Comparison of ENCODE assay signal across 22 cellular contexts in the genomic region with DNA sequence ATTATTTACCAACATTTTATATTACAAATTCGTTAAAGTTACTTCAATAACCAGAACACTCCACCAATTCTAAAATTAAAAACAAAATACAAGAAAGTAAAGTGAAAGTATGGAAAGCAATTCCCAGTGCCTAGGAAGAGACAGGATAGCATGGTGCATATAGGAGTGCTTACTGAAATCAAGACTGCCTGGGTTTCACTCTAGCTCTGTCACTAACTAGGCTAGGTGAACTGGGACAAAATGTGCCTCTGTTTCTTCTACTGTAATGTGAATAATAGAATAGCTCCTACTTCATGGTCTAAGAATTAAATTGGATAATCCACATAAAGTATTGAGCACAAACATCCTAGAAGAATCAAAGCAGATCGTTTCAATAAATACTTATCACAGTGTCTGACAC. TPM values are rescaled to one million over a fixed set of nuclear protein-coding genes. Genes with fewer than 3 reads are reported as not detected.
DNase-seq lines count a peak whose midpoint lies in the region; ATAC-seq, FAIRE-seq and TF ChIP-seq lines count a peak whose summit lies in the region.
"Had no signal": no experiment of that assay in that cellular context is flagged by ENCODE, and none has a peak within 500 bp of the region (broad histone marks: within the 10 kb centered on the region; RNA-seq: fewer than 3 reads in every experiment).

No MANE protein-coding gene starts in this region.

- H3K4me1 Mint-ChIP-seq in CD4-positive, alpha-beta T cell (ENCODE audit: low read depth), result peaks cover 95% of the 10 kb centered on the region
- H3K4me1 Mint-ChIP-seq in CD8-positive, alpha-beta memory T cell, result peaks cover 80 to 97% (median 95%) of the 10 kb centered on the region in 3 donors
- peaks cover 88% of the 10 kb centered on the region for H3K4me1 Mint-ChIP-seq in activated T-helper 1 cell treated with anti-CD3 and anti-CD28 coated beads, Interleukin-12 subunit alpha, Interleukin-12 subunit beta, Interleukin-2, Interleukin-4 antibody, amounts not matched to agents 30 ng/mL and 10 ng/mL and 1 ng/mL, durations not matched to agents 14 hours and 24 hours and 36 hours (ENCODE audit: low read depth)
- peaks cover 42 to 82% (median 47%) of the 10 kb centered on the region in 3 donors for H3K4me1 Mint-ChIP-seq in naive B cell

- no peaks in the 10 kb centered on the region for H3K9me3 Mint-ChIP-seq in CD4-positive, alpha-beta T cell
- no peaks in the 10 kb centered on the region for H3K9me3 Mint-ChIP-seq in CD8-positive, alpha-beta memory T cell
- no peaks in the 10 kb centered on the region for H3K9me3 Mint-ChIP-seq in activated T-helper 1 cell treated with anti-CD3 and anti-CD28 coated beads, Interleukin-12 subunit alpha, Interleukin-12 subunit beta, Interleukin-2, Interleukin-4 antibody, amounts not matched to agents 30 ng/mL and 10 ng/mL and 1 ng/mL, durations not matched to agents 14 hours and 24 hours and 36 hours
- peaks cover 0 to 7% (median 2%) of the 10 kb centered on the region in 7 donors for H3K9me3 Mint-ChIP-seq in naive B cell

- peaks cover 89% of the 10 kb centered on the region for H3K4me1 ChIP-seq in CD8-positive, alpha-beta memory T cell (ENCODE audit: insufficient read depth, low read length)
- H3K4me1 ChIP-seq: upper lobe of left lung had no signal

- H3K27me3 ChIP-seq in CD4-positive, alpha-beta T cell (ENCODE audit: control insufficient read depth, insufficient read depth, low read length), result no peaks in the 10 kb centered on the region
- H3K27me3 ChIP-seq in CD8-positive, alpha-beta memory T cell (ENCODE audit: insufficient read depth, low read length, poor library complexity, severe bottlenecking), result no peaks in the 10 kb centered on the region
- H3K27me3 ChIP-seq: adrenal gland, Peyer's patch, stomach, upper lobe of left lung had no signal

- H3K36me3 ChIP-seq in CD8-positive, alpha-beta memory T cell (ENCODE audit: insufficient read depth, low read length), result peaks cover 45% of the 10 kb centered on the region
- H3K36me3 ChIP-seq: adrenal gland had no signal

- peak overlapping the region; percentile 85 for H3K27ac Mint-ChIP-seq in CD4-positive, alpha-beta T cell
- H3K27ac Mint-ChIP-seq in CD8-positive, alpha-beta memory T cell, result peak overlapping the region; percentile 18 to 99 (median 70)
- H3K27ac Mint-ChIP-seq in activated T-helper 1 cell treated with anti-CD3 and anti-CD28 coated beads, Interleukin-12 subunit alpha, Interleukin-12 subunit beta, Interleukin-2, Interleukin-4 antibody, amounts not matched to agents 30 ng/mL and 10 ng/mL and 1 ng/mL, durations not matched to agents 14 hours and 24 hours and 36 hours, result peak overlapping the region; percentile 77
- peak overlapping the region in 5 of 6 donors; percentile 80 to 96 (median 92) for H3K27ac Mint-ChIP-seq in naive B cell

- CTCF ChIA-PET in CD4-positive, alpha-beta T cell (lab: Charles Lee), result interaction anchor here (1.1 kb wide), 1 partner anchor 10 kb away, joined by 4 read pairs; no protein-coding TSS in a partner anchor
- CTCF ChIA-PET in CD8-positive, alpha-beta memory T cell (lab: Charles Lee), result interaction anchor here (0.7 to 1.7 kb wide), 3 partner anchors 9 to 71 kb away, joined by 3 to 9 read pairs (median 3); no protein-coding TSS in a partner anchor

- no peaks in the 10 kb centered on the region for H3K27me3 Mint-ChIP-seq in CD4-positive, alpha-beta T cell
- no peaks in the 10 kb centered on the region for H3K27me3 Mint-ChIP-seq in CD8-positive, alpha-beta memory T cell
- no peaks in the 10 kb centered on the region for H3K27me3 Mint-ChIP-seq in activated T-helper 1 cell treated with anti-CD3 and anti-CD28 coated beads, Interleukin-12 subunit alpha, Interleukin-12 subunit beta, Interleukin-2, Interleukin-4 antibody, amounts not matched to agents 30 ng/mL and 10 ng/mL and 1 ng/mL, durations not matched to agents 14 hours and 24 hours and 36 hours (ENCODE audit: insufficient read depth)
- no peaks in the 10 kb centered on the region for H3K27me3 Mint-ChIP-seq in naive B cell

- POLR2A ChIA-PET in CD4-positive, alpha-beta T cell (lab: Charles Lee), result interaction anchor here (1.1 to 7.2 kb wide), 5 partner anchors 11 to 28 kb away, joined by 3 to 66 read pairs (median 14); partner anchors contain the start of gene STK17B
- POLR2A ChIA-PET in CD8-positive, alpha-beta memory T cell (lab: Charles Lee), result interaction anchor here (0.6 kb wide), 1 partner anchor 12 kb away, joined by 4 read pairs; no protein-coding TSS in a partner anchor

- H3K4me3 ChIP-seq in CD8-positive, alpha-beta memory T cell (ENCODE audit: low read length), result no peak overlapping the region
- H3K4me3 ChIP-seq: adrenal gland, coronary artery, Peyer's patch, skin epidermis, stomach, upper lobe of left lung had no signal

- H3K27ac ChIP-seq in CD4-positive, alpha-beta T cell (ENCODE audit: low read depth, low read length), result no peak overlapping the region
- no peak overlapping the region for H3K27ac ChIP-seq in CD8-positive, alpha-beta memory T cell (ENCODE audit: low read depth, low read length)
- H3K27ac ChIP-seq: adrenal gland, coronary artery, Peyer's patch, skin epidermis, stomach, upper lobe of left lung had no signal

- DNase-seq in CD4-positive, alpha-beta T cell, result no peak
- peak in 1 of 5 donors; percentile 15 for DNase-seq in CD8-positive, alpha-beta memory T cell
- DNase-seq in activated T-helper 1 cell treated with anti-CD3 and anti-CD28 coated beads, Interleukin-12 subunit alpha, Interleukin-12 subunit beta, Interleukin-2, Interleukin-4 antibody, amounts not matched to agents 30 ng/mL and 10 ng/mL and 1 ng/mL, durations not matched to agents 14 hours and 24 hours and 36 hours (ENCODE audit: low spot score), result no peak
- DNase-seq in naive B cell, result no peak
- DNase-seq in HTR-8/SVneo (ENCODE audit: insufficient read length, low spot score), result no peak
- DNase-seq: adrenal gland; head of caudate nucleus; Kasumi-1; NCI-H1048; NCI-H2029; NK-92 treated with Interleukin-12 subunit alpha and Interleukin-12 subunit beta, amount 100 ng/mL, for 24 hours; Peyer's patch; stimulated activated CD4-positive, alpha-beta T cell treated with anti-CD3 and anti-CD28 coated beads, Interleukin-2, amount 100 ng/mL, for 24 hours; stomach; T1000; upper lobe of left lung had no signal

- H3K36me3 Mint-ChIP-seq in CD4-positive, alpha-beta T cell (ENCODE audit: low read depth), result peaks cover 100% of the 10 kb centered on the region
- peaks cover 15 to 80% (median 33%) of the 10 kb centered on the region in 3 donors for H3K36me3 Mint-ChIP-seq in CD8-positive, alpha-beta memory T cell
- H3K36me3 Mint-ChIP-seq in activated T-helper 1 cell treated with anti-CD3 and anti-CD28 coated beads, Interleukin-12 subunit alpha, Interleukin-12 subunit beta, Interleukin-2, Interleukin-4 antibody, amounts not matched to agents 30 ng/mL and 10 ng/mL and 1 ng/mL, durations not matched to agents 14 hours and 24 hours and 36 hours (ENCODE audit: low read depth), result peaks cover 65% of the 10 kb centered on the region
- peaks cover 31 to 36% of the 10 kb centered on the region in 2 donors for H3K36me3 Mint-ChIP-seq in naive B cell

- intact Hi-C loops in CD4-positive, alpha-beta T cell (cut with DNase I, micrococcal nuclease), result no loop called here
- intact Hi-C loops in activated T-helper 1 cell treated with anti-CD3 and anti-CD28 coated beads, Interleukin-12 subunit alpha, Interleukin-12 subunit beta, Interleukin-2, Interleukin-4 antibody, amounts not matched to agents 30 ng/mL and 10 ng/mL and 1 ng/mL, durations not matched to agents 14 hours and 24 hours and 36 hours (cut with micrococcal nuclease), result loop anchor here (1.0 to 10.0 kb wide), 2 partner anchors 11 to 836 kb away; no protein-coding TSS in a partner anchor

- no peak for ATAC-seq in CD4-positive, alpha-beta T cell (ENCODE audit: poor library complexity)
- no peak for ATAC-seq in naive B cell (ENCODE audit: low read depth in 2 of 2)
- no peak for ATAC-seq in GM18907 (IDR thresholded peaks at IDR 0.05; ENCODE audit: unreplicated experiment)
- ATAC-seq in GM21786 (IDR thresholded peaks at IDR 0.05; ENCODE audit: unreplicated experiment), result no peak
- ATAC-seq: activated CD4-positive, CD25-positive, alpha-beta regulatory T cell treated with anti-CD3 and anti-CD28 coated beads, Interleukin-2, amount 50 U/mL, for 24 hours; HCT116 had no signal

- no peak for FAIRE-seq in HTR-8/SVneo (lab: Jason Lieb, UNC)

- H3K9me3 ChIP-seq in CD4-positive, alpha-beta T cell (ENCODE audit: control insufficient read depth, low read length), result no peaks in the 10 kb centered on the region
- no peaks in the 10 kb centered on the region for H3K9me3 ChIP-seq in CD8-positive, alpha-beta memory T cell (ENCODE audit: low read length)
- H3K9me3 ChIP-seq: adrenal gland, Peyer's patch, stomach, upper lobe of left lung had no signal

- TF ChIP-seq CTCF in CD4-positive, alpha-beta T cell (IDR thresholded peaks at IDR 0.05), result no peak

- H3K4me3 Mint-ChIP-seq in CD4-positive, alpha-beta T cell, result peak overlapping the region; percentile 40
- H3K4me3 Mint-ChIP-seq in CD8-positive, alpha-beta memory T cell, result peak overlapping the region in 6 of 7 donors; percentile 1 to 68 (median 46)
- peak overlapping the region; percentile 1 for H3K4me3 Mint-ChIP-seq in activated T-helper 1 cell treated with anti-CD3 and anti-CD28 coated beads, Interleukin-12 subunit alpha, Interleukin-12 subunit beta, Interleukin-2, Interleukin-4 antibody, amounts not matched to agents 30 ng/mL and 10 ng/mL and 1 ng/mL, durations not matched to agents 14 hours and 24 hours and 36 hours
- peak overlapping the region in 4 of 8 donors; percentile 15 to 55 (median 22) for H3K4me3 Mint-ChIP-seq in naive B cell

RNA-seq across cellular contexts. Expression of gene STK17B, which starts 22.6 kb away (rescaled TPM):
- 100 to 1,000 TPM; 645 to 648 TPM for total RNA-seq in CD4-positive, alpha-beta T cell
- 100 to 1,000 TPM; 121 to 130 TPM for total RNA-seq in CD8-positive, alpha-beta memory T cell
- polyA plus RNA-seq in CD8-positive, alpha-beta memory T cell, result 54.6 TPM
- 148 and 164 TPM in 2 replicates for total RNA-seq in activated T-helper 1 cell treated with anti-CD3 and anti-CD28 coated beads, Interleukin-12 subunit alpha, Interleukin-12 subunit beta, Interleukin-2, Interleukin-4 antibody, amounts not matched to agents 30 ng/mL and 10 ng/mL and 1 ng/mL, durations not matched to agents 14 hours and 24 hours and 36 hours
- 100 to 1,000 TPM in 5 of 6 donors, 10 to 100 TPM in 1; 90.2 to 162 (median 118) TPM for polyA plus RNA-seq in naive B cell (ENCODE audit: low read depth in 6 of 6)
